Comparison of ENCODE assay signal across 16 cellular contexts in genomic region chr7:53811555-53812079, GRCh38.
A peak's percentile ranks its signal among the peaks of the same experiment; 100 is the strongest.
DNase-seq lines count a peak whose midpoint lies in the region; ATAC-seq and TF ChIP-seq lines count a peak whose summit lies in the region.
"Had no signal": no experiment of that assay in that cellular context is flagged by ENCODE, and none has a peak within 500 bp of the region (broad histone marks: within the 10 kb centered on the region; RNA-seq: fewer than 3 reads in every experiment).

No MANE protein-coding gene starts in this region.

- no peaks in the 10 kb centered on the region for H3K9me3 ChIP-seq in PC-9 (ENCODE audit: insufficient read depth, low read depth)
- H3K9me3 ChIP-seq: BLaER1, psoas muscle, tibial artery had no signal

- H3K9me2 ChIP-seq in PC-9 (ENCODE audit: insufficient read depth): 0 out of 2 replicates have a peak, but pooled peaks cover 3% of the 10 kb centered on the region

- H4K20me1 ChIP-seq in PC-9 (ENCODE audit: insufficient read depth): no peaks in the 10 kb centered on the region; the same call in 1 of the 2 replicates
- H4K20me1 ChIP-seq: BLaER1 had no signal

- CTCF ChIA-PET in PC-9 (lab: Charles Lee): no interaction called here

- no peak overlapping the region for H3K27ac ChIP-seq in PC-9
- H3K27ac ChIP-seq: BLaER1, psoas muscle, tibial artery had no signal

- no peaks in the 10 kb centered on the region for H3F3A ChIP-seq in PC-9 (ENCODE audit: insufficient read depth, low read depth)

- DNase-seq in DMS53 treated with DMSO at 0.1 percent for 48 hours (lab: John Stamatoyannopoulos, UW; ENCODE audit: unreplicated experiment) (peak; percentile 90), LNCaP clone FGC (ENCODE audit: low read depth) (peak; percentile 53), PC-9 (peak; percentile 79 to 88), left colon (peak in 1 of 2 donors; percentile 3), Ammon's horn (ENCODE audit: low spot score) (no peak)
- no peak for DNase-seq in stimulated activated naive CD4-positive, alpha-beta T cell (lab: John Stamatoyannopoulos, UW)
- no peak for DNase-seq in activated T-cell treated with anti-CD3 and anti-CD28 coated beads, Interleukin-2, amount 50 U/mL, for 1 hour
- DNase-seq: activated CD4-positive, alpha-beta T cell treated with anti-CD3 and anti-CD28 coated beads for 36 hours; glutamatergic neuron; islet precursor cell; MM.1S; NCI-H524 treated with DMSO at 0.1 percent for 48 hours; psoas muscle; tibial artery had no signal

- no peaks in the 10 kb centered on the region for H3K36me3 ChIP-seq in PC-9 (ENCODE audit: low read depth)
- H3K36me3 ChIP-seq: BLaER1, tibial artery had no signal

- H3K4me3 ChIP-seq in LNCaP clone FGC (ENCODE audit: low read depth, low read length) (peak overlapping the region; percentile 56), PC-9 (peak overlapping the region; percentile 56)
- H3K4me3 ChIP-seq: BLaER1, psoas muscle, tibial artery had no signal

- intact Hi-C loops in PC-9 (cut with micrococcal nuclease; ENCODE audit: unreplicated experiment): no loop called here
- intact Hi-C loops in left colon (cut with DNase I, micrococcal nuclease): no loop called here

- H3K4me1 ChIP-seq in PC-9 (replicated peaks; ENCODE audit: insufficient read depth): peaks cover 17% of the 10 kb centered on the region
- H3K4me1 ChIP-seq: BLaER1, psoas muscle, tibial artery had no signal

- POLR2A ChIA-PET in PC-9 (lab: Charles Lee; ENCODE audit: unreplicated experiment): interaction anchor here (0.5 kb wide), 1 partner anchor 350 kb away, joined by 4 read pairs; no protein-coding TSS in a partner anchor

- BruUV-seq in PC-9 (replicated peaks; lab: Mats Ljungman, UMichigan): TSS peak; percentile 92

- H3K27me3 ChIP-seq in PC-9 (ENCODE audit: insufficient read depth, low read depth): no peaks in the 10 kb centered on the region
- H3K27me3 ChIP-seq: BLaER1, tibial artery had no signal

- H2AFZ ChIP-seq in PC-9: peak overlapping the region; percentile 88

- no peak for TF ChIP-seq CTCF in LNCaP clone FGC (IDR thresholded peaks at IDR 0.05; ENCODE audit: control insufficient read depth, extremely low read depth, insufficient read depth)
- no peak for TF ChIP-seq CTCF in PC-9 (conservative IDR thresholded peaks at IDR 0.05)

- peak overlapping the region; percentile 67 for H3K4me2 ChIP-seq in PC-9
- H3K4me2 ChIP-seq: BLaER1 had no signal

- peaks cover 25% of the 10 kb centered on the region for H3K79me2 ChIP-seq in PC-9 (ENCODE audit: low read depth)

- peak; percentile 50 for ATAC-seq in left colon
- ATAC-seq in GM18909 (IDR thresholded peaks at IDR 0.05; ENCODE audit: poor library complexity, unreplicated experiment): no peak
- ATAC-seq: activated CD4-positive, alpha-beta T cell treated with anti-CD3 and anti-CD28 coated beads for 36 hours; psoas muscle had no signal

Comparison
In these comparisons a context has a peak if more than half of its experiments do, and no peak if none do; other contexts are left out.
1. DNase-seq: peak in DMS53 treated with DMSO at 0.1 percent for 48 hours (single experiment), LNCaP clone FGC (single experiment) and PC-9 (2 of 2); none in stimulated activated naive CD4-positive, alpha-beta T cell (0 of 6), Ammon's horn (single experiment) and activated T-cell treated with anti-CD3 and anti-CD28 coated beads, Interleukin-2, amount 50 U/mL, for 1 hour (single experiment).